1 cellular context compared by ENCODE assay signal in genomic region chr4:113499166-113499565, GRCh38.
TF ChIP-seq lines count a peak whose summit lies in the region.

No MANE protein-coding gene starts in this region.

TF ChIP-seq in WTC11, 78 proteins besides CTCF, POLR2A, EP300 and RAD21 (continued from another document):
- TF ChIP-seq ZBTB43 (CRISPR knock-in tag; IDR thresholded peaks at IDR 0.05) (no peak), ZNF396 (CRISPR knock-in tag; IDR thresholded peaks at IDR 0.05; ENCODE audit: borderline replicate concordance) (no peak), SOX15 (CRISPR knock-in tag; IDR thresholded peaks at IDR 0.05) (no peak)
- TF ChIP-seq, protein P1, sequence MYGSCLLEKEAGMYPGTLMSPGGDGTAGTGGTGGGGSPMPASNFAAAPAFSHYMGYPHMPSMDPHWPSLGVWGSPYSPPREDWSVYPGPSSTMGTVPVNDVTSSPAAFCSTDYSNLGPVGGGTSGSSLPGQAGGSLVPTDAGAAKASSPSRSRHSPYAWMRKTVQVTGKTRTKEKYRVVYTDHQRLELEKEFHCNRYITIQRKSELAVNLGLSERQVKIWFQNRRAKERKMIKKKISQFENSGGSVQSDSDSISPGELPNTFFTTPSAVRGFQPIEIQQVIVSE (CRISPR knock-in tag; IDR thresholded peaks at IDR 0.05; ENCODE audit: borderline replicate concordance): no peak
